ENCODE assay signal across 20 cellular contexts in the genomic region with DNA sequence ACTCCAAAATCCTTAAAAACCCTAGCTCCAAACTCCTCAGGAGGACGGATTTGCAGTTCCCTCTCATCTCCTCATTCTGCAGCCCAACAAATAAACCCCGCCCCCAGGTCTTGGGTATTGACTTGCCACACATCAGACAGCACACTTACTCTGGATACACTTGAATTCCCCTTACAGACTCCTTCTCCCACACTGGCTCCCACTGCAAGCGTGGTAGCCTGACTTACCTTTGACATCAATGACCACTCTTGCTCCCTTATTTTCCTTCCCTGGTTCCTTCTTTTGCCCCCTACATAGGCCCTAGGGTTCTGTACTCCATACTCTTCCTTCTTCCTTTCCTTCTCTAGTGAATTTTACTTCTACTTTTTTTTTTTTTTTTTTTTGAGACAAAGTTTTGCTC. TPM values are rescaled to one million over a fixed set of nuclear protein-coding genes. Genes with fewer than 3 reads are reported as not detected.
DNase-seq lines count a peak whose midpoint lies in the region; ATAC-seq and TF ChIP-seq lines count a peak whose summit lies in the region.
"Had no signal": no experiment of that assay in that cellular context is flagged by ENCODE, and none has a peak within 500 bp of the region (broad histone marks: within the 10 kb centered on the region; RNA-seq: fewer than 3 reads in every experiment).

No MANE protein-coding gene starts in this region.

- POLR2A ChIA-PET in A673 (lab: Charles Lee; ENCODE audit: low non-redundant PET), result no interaction called here
- POLR2A ChIA-PET in HEK293T (lab: Yijun Ruan, JAX), result no interaction called here

- H3K4me1 ChIP-seq in A673 (ENCODE audit: insufficient read depth, low read length, poor library complexity, severe bottlenecking), result no peaks in the 10 kb centered on the region

- peak; percentile 4 for DNase-seq in A673 (ENCODE audit: low spot score)
- peak; percentile 10 for DNase-seq in ELF-1 (ENCODE audit: low read depth, low spot score)
- DNase-seq in chondrocyte (ENCODE audit: low spot score), result no peak
- DNase-seq in memory B cell (ENCODE audit: low spot score in 2 of 2), result no peak
- no peak for DNase-seq in NCI-H2107 (lab: John Stamatoyannopoulos, UW)
- DNase-seq in HUDEP-2 (lab: John Stamatoyannopoulos, UW; ENCODE audit: unreplicated experiment in 76 of 76), result no peak
- DNase-seq in HPDE6-E6E7 (ENCODE audit: extremely low spot score), result no peak
- DNase-seq in HEK293T (ENCODE audit: extremely low spot score), result no peak
- DNase-seq: activated naive CD8-positive, alpha-beta T cell treated with anti-CD3 and anti-CD28 coated beads, Interleukin-2, amount 10 ng/mL, durations not matched to agents 7 days and 5 days; activated T-cell treated with anti-CD3 and anti-CD28 coated beads, Interleukin-2, amount 50 U/mL, for 24 hours; heart left ventricle; left cardiac atrium; NCI-H1105; NCI-H2171; NCI-H82; pancreas; stimulated activated CD4-positive, alpha-beta T cell treated with anti-CD3 and anti-CD28 coated beads, Interleukin-2, amount 100 ng/mL, for 48 hours had no signal

- H3K36me3 Mint-ChIP-seq in chondrocyte (ENCODE audit: low read depth), result peaks cover 7% of the 10 kb centered on the region
- H3K36me3 Mint-ChIP-seq in memory B cell, result peaks cover 13% of the 10 kb centered on the region

- H3K27ac Mint-ChIP-seq in chondrocyte (ENCODE audit: unreplicated experiment) (peak overlapping the region; percentile 15), memory B cell (peak overlapping the region; percentile 10)
- H3K27ac Mint-ChIP-seq: activated naive CD8-positive, alpha-beta T cell treated with anti-CD3 and anti-CD28 coated beads, Interleukin-2, amount 10 ng/mL, durations not matched to agents 7 days and 5 days had no signal

- no peak for ATAC-seq in memory B cell (ENCODE audit: low read depth)
- ATAC-seq: heart left ventricle, left cardiac atrium, Panc1, pancreas, SK-N-SH treated with all-trans-retinoic acid at 6 μM for 48 hours had no signal

- no peaks in the 10 kb centered on the region for H3K9me3 ChIP-seq in A673 (ENCODE audit: low read depth, low read length, poor library complexity, severe bottlenecking)
- H3K9me3 ChIP-seq: heart left ventricle, pancreas had no signal

- TF ChIP-seq CTCF in A673 (conservative IDR thresholded peaks at IDR 0.05; ENCODE audit: low read depth, low read length) (no peak), chondrocyte (IDR thresholded peaks at IDR 0.05) (no peak)

- intact Hi-C loops in A673 (cut with micrococcal nuclease; ENCODE audit: unreplicated experiment), result no loop called here

- H3K27me3 ChIP-seq in A673 (replicated peaks; ENCODE audit: insufficient read depth, low read depth, low read length, poor library complexity), result no peaks in the 10 kb centered on the region
- H3K27me3 ChIP-seq: heart left ventricle, pancreas had no signal

- H3K4me3 Mint-ChIP-seq in chondrocyte (ENCODE audit: unreplicated experiment) (no peak overlapping the region), memory B cell (no peak overlapping the region)
- H3K4me3 Mint-ChIP-seq: activated naive CD8-positive, alpha-beta T cell treated with anti-CD3 and anti-CD28 coated beads, Interleukin-2, amount 10 ng/mL, durations not matched to agents 7 days and 5 days; activated T-cell treated with anti-CD3 and anti-CD28 coated beads, Interleukin-2, amount 50 U/mL, for 24 hours had no signal

- H3K9me3 Mint-ChIP-seq in chondrocyte (ENCODE audit: low read depth) (no peaks in the 10 kb centered on the region), memory B cell (no peaks in the 10 kb centered on the region)
- H3K9me3 Mint-ChIP-seq: activated naive CD8-positive, alpha-beta T cell treated with anti-CD3 and anti-CD28 coated beads, Interleukin-2, amount 10 ng/mL, durations not matched to agents 7 days and 5 days; activated T-cell treated with anti-CD3 and anti-CD28 coated beads, Interleukin-2, amount 50 U/mL, for 24 hours had no signal

- H3K27me3 Mint-ChIP-seq in chondrocyte (ENCODE audit: low read depth) (no peaks in the 10 kb centered on the region), memory B cell (no peaks in the 10 kb centered on the region)
- H3K27me3 Mint-ChIP-seq: activated naive CD8-positive, alpha-beta T cell treated with anti-CD3 and anti-CD28 coated beads, Interleukin-2, amount 10 ng/mL, durations not matched to agents 7 days and 5 days; activated T-cell treated with anti-CD3 and anti-CD28 coated beads, Interleukin-2, amount 50 U/mL, for 24 hours had no signal

- peaks cover 23% of the 10 kb centered on the region for H3K4me1 Mint-ChIP-seq in chondrocyte (ENCODE audit: low read depth)
- H3K4me1 Mint-ChIP-seq in memory B cell, result peaks cover 31% of the 10 kb centered on the region

- BruUV-seq in A673 (replicated peaks; lab: Mats Ljungman, UMichigan), result no TSS peak

- CTCF ChIA-PET in A673 (lab: Charles Lee) (no interaction called here), HEK293T (lab: Yijun Ruan, JAX) (no interaction called here)

- no peak overlapping the region for H3K27ac ChIP-seq in A673 (ENCODE audit: low read depth, low read length, poor library complexity, severe bottlenecking)
- H3K27ac ChIP-seq: heart left ventricle, KMS-11, pancreas had no signal

- no peaks in the 10 kb centered on the region for H3K36me3 ChIP-seq in A673 (ENCODE audit: insufficient read depth, low read length, poor library complexity, severe bottlenecking)
- H3K36me3 ChIP-seq: pancreas had no signal

- H3K4me3 ChIP-seq in A673 (ENCODE audit: low read depth, low read length, poor library complexity, severe bottlenecking), result no peak overlapping the region
- H3K4me3 ChIP-seq: heart left ventricle, pancreas had no signal

TF ChIP-seq in HEK293T, 16 proteins besides CTCF, POLR2A, EP300 and RAD21:
- no peak for TF ChIP-seq ELF4 (IDR thresholded peaks at IDR 0.05)
- TF ChIP-seq FOXA1 (IDR thresholded peaks at IDR 0.05), result no peak
- no peak for TF ChIP-seq BHLHE40 (IDR thresholded peaks at IDR 0.05; ENCODE audit: borderline replicate concordance)
- TF ChIP-seq HDGF (IDR thresholded peaks at IDR 0.05; ENCODE audit: borderline replicate concordance), result no peak
- no peak for TF ChIP-seq LEF1 (IDR thresholded peaks at IDR 0.05; ENCODE audit: borderline replicate concordance)
- no peak for TF ChIP-seq SUZ12 (IDR thresholded peaks at IDR 0.05)
- no peak for TF ChIP-seq L3MBTL2 (conservative IDR thresholded peaks at IDR 0.05)
- no peak for TF ChIP-seq SP1 (IDR thresholded peaks at IDR 0.05)
- TF ChIP-seq ZNF384 (IDR thresholded peaks at IDR 0.05), result no peak
- TF ChIP-seq, protein P1, sequence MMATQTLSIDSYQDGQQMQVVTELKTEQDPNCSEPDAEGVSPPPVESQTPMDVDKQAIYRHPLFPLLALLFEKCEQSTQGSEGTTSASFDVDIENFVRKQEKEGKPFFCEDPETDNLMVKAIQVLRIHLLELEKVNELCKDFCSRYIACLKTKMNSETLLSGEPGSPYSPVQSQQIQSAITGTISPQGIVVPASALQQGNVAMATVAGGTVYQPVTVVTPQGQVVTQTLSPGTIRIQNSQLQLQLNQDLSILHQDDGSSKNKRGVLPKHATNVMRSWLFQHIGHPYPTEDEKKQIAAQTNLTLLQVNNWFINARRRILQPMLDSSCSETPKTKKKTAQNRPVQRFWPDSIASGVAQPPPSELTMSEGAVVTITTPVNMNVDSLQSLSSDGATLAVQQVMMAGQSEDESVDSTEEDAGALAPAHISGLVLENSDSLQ (IDR thresholded peaks at IDR 0.05), result no peak
- no peak for TF ChIP-seq TARDBP (IDR thresholded peaks at IDR 0.05)
- TF ChIP-seq ARNT (IDR thresholded peaks at IDR 0.05), result no peak
- no peak for TF ChIP-seq NFRKB (IDR thresholded peaks at IDR 0.05)
- no peak for TF ChIP-seq FOXK2 (IDR thresholded peaks at IDR 0.05)
- no peak for TF ChIP-seq CTBP1 (IDR thresholded peaks at IDR 0.05; ENCODE audit: borderline replicate concordance)
- no peak for TF ChIP-seq FOXM1 (IDR thresholded peaks at IDR 0.05; ENCODE audit: borderline replicate concordance)

RNA-seq across cellular contexts. Expression of gene RFFL, which starts 7.5 kb away (rescaled TPM):
- total RNA-seq in A673 (2021) (9.7 and 10.5 TPM in 2 replicates), chondrocyte (11.1 to 16.5 TPM (median 14.0 TPM) in 3 replicates)

Comparison
In these comparisons a context has a peak if more than half of its experiments do, and no peak if none do; other contexts are left out.
1. DNase-seq: peak in A673 (single experiment) and ELF-1 (single experiment); none in chondrocyte (single experiment), memory B cell (0 of 2), NCI-H2107 (single experiment), HUDEP-2 (0 of 76), HPDE6-E6E7 (single experiment) and HEK293T (single experiment).